19 cellular contexts compared by ENCODE assay signal in genomic region chr14:50948205-50948604, GRCh38.
"Had no signal": no experiment of that assay in that cellular context is flagged by ENCODE, and none has a peak within 500 bp of the region (broad histone marks: within the 10 kb centered on the region; RNA-seq: fewer than 3 reads in every experiment).

No MANE protein-coding gene starts in this region.

- ATAC-seq: Panc1, SK-N-SH treated with all-trans-retinoic acid at 6 μM for 48 hours had no signal

- H3K4me3 ChIP-seq: MG63, SJCRH30 had no signal

- DNase-seq: Karpas-422, KG1, MG63, NCI-H1092, NCI-H1105 treated with DMSO at 0.1 percent for 48 hours, NCI-H1417 treated with DMSO at 0.1 percent for 48 hours, NCI-H187, NCI-H2029, NCI-H2081 treated with DMSO at 0.1 percent for 48 hours, NCI-H2171, NCI-H226, NCI-H446, NCI-H510A, NCI-H524 treated with DMSO at 0.1 percent for 48 hours, NCI-H774, SHP77 had no signal

- H3K27me3 ChIP-seq: MG63, SJCRH30 had no signal

- H3K36me3 ChIP-seq: MG63, SJCRH30 had no signal

- H3K27ac ChIP-seq: SJCRH30 had no signal

- H3K9me3 ChIP-seq: MG63, SJCRH30 had no signal
